In genomic region chr6:111520519-111520918, GRCh38 we compare ENCODE assay signal across 27 cellular contexts.
"Had no signal": no experiment of that assay in that cellular context is flagged by ENCODE, and none has a peak within 500 bp of the region (broad histone marks: within the 10 kb centered on the region; RNA-seq: fewer than 3 reads in every experiment).

No MANE protein-coding gene starts in this region.

- H3K27ac ChIP-seq: brain microvascular endothelial cell, coronary artery, dorsolateral prefrontal cortex, VCaP had no signal

- H3K27ac Mint-ChIP-seq: activated CD4-positive, alpha-beta memory T cell treated with anti-CD3 and anti-CD28 coated beads, Interleukin-2, amount 10 ng/mL, durations not matched to agents 7 days and 5 days; activated CD4-positive, alpha-beta T cell treated with anti-CD3 and anti-CD28 coated beads, Interleukin-2, amount 10 ng/mL, durations not matched to agents 7 days and 5 days; activated naive CD4-positive, alpha-beta T cell treated with anti-CD3 and anti-CD28 coated beads, Interleukin-2, amount 10 ng/mL, durations not matched to agents 7 days and 5 days; activated naive CD4-positive, alpha-beta T cell treated with anti-CD3 and anti-CD28 coated beads, Interleukin-2, amount 50 U/mL, for 72 hours; activated T-cell treated with anti-CD3 and anti-CD28 coated beads, Interleukin-2, amount 50 U/mL, for 24 hours; activated T-cell treated with anti-CD3 and anti-CD28 coated beads, Interleukin-2, amount 50 U/mL, for 72 hours; dendritic cell treated with granulocyte-macrophage colony-stimulating factor and Interleukin-4, amounts not matched to agents 40 ng/mL and 50 ng/mL, for 4 days; endodermal cell; WTC11 had no signal

- H3K4me3 ChIP-seq: coronary artery, dorsolateral prefrontal cortex had no signal

- H3K9me3 Mint-ChIP-seq: activated CD4-positive, alpha-beta memory T cell treated with anti-CD3 and anti-CD28 coated beads, Interleukin-2, amount 10 ng/mL, durations not matched to agents 7 days and 5 days; activated CD4-positive, alpha-beta T cell treated with anti-CD3 and anti-CD28 coated beads, Interleukin-2, amount 10 ng/mL, durations not matched to agents 7 days and 5 days; activated naive CD4-positive, alpha-beta T cell treated with anti-CD3 and anti-CD28 coated beads, Interleukin-2, amount 10 ng/mL, durations not matched to agents 7 days and 5 days; activated naive CD4-positive, alpha-beta T cell treated with anti-CD3 and anti-CD28 coated beads, Interleukin-2, amount 50 U/mL, for 72 hours; activated T-cell treated with anti-CD3 and anti-CD28 coated beads, Interleukin-2, amount 50 U/mL, for 24 hours; activated T-cell treated with anti-CD3 and anti-CD28 coated beads, Interleukin-2, amount 50 U/mL, for 72 hours; central memory CD8-positive, alpha-beta T cell; dendritic cell treated with granulocyte-macrophage colony-stimulating factor and Interleukin-4, amounts not matched to agents 40 ng/mL and 50 ng/mL, for 4 days; endodermal cell; WTC11 had no signal

- H3K36me3 Mint-ChIP-seq: activated naive CD4-positive, alpha-beta T cell treated with anti-CD3 and anti-CD28 coated beads, Interleukin-2, amount 50 U/mL, for 72 hours; WTC11 had no signal

- DNase-seq: activated CD4-positive, alpha-beta memory T cell treated with anti-CD3 and anti-CD28 coated beads, Interleukin-2, amount 10 ng/mL, durations not matched to agents 7 days and 5 days; activated CD4-positive, alpha-beta T cell treated with anti-CD3 and anti-CD28 coated beads for 1 hour; activated CD4-positive, alpha-beta T cell treated with anti-CD3 and anti-CD28 coated beads for 4 hours; activated CD4-positive, alpha-beta T cell treated with anti-CD3 and anti-CD28 coated beads, Interleukin-2, amount 10 ng/mL, durations not matched to agents 7 days and 5 days; activated CD4-positive, alpha-beta T cell treated with anti-CD3 and anti-CD28 coated beads, Interleukin-2, amount 50 U/mL, for 4 hours; activated CD8-positive, alpha-beta memory T cell treated with anti-CD3 and anti-CD28 coated beads, Interleukin-2, amount 50 U/mL, for 48 hours; activated gamma-delta T cell; activated naive CD4-positive, alpha-beta T cell; activated naive CD4-positive, alpha-beta T cell treated with anti-CD3 and anti-CD28 coated beads, Interleukin-2, amount 10 ng/mL, durations not matched to agents 7 days and 5 days; activated T-cell treated with anti-CD3 and anti-CD28 coated beads for 4 hours; activated T-cell treated with anti-CD3 and anti-CD28 coated beads, Interleukin-2, amount 50 U/mL, for 24 hours; activated T-cell treated with anti-CD3 and anti-CD28 coated beads, Interleukin-2, amount 50 U/mL, for 72 hours; amniotic stem cell; anterior cingulate cortex; brain microvascular endothelial cell; dorsolateral prefrontal cortex; effector memory CD4-positive, alpha-beta T cell; endodermal cell; foreskin fibroblast; head of caudate nucleus; T-helper 2 cell had no signal

- H3K27me3 ChIP-seq: brain microvascular endothelial cell, dorsolateral prefrontal cortex had no signal

- H3K36me3 ChIP-seq: brain microvascular endothelial cell had no signal

- H3K27me3 Mint-ChIP-seq: activated CD4-positive, alpha-beta memory T cell treated with anti-CD3 and anti-CD28 coated beads, Interleukin-2, amount 10 ng/mL, durations not matched to agents 7 days and 5 days; activated CD4-positive, alpha-beta T cell treated with anti-CD3 and anti-CD28 coated beads, Interleukin-2, amount 10 ng/mL, durations not matched to agents 7 days and 5 days; activated naive CD4-positive, alpha-beta T cell treated with anti-CD3 and anti-CD28 coated beads, Interleukin-2, amount 10 ng/mL, durations not matched to agents 7 days and 5 days; activated T-cell treated with anti-CD3 and anti-CD28 coated beads, Interleukin-2, amount 50 U/mL, for 24 hours; central memory CD8-positive, alpha-beta T cell; dendritic cell treated with granulocyte-macrophage colony-stimulating factor and Interleukin-4, amounts not matched to agents 40 ng/mL and 50 ng/mL, for 4 days had no signal

- H3K4me3 Mint-ChIP-seq: activated CD4-positive, alpha-beta memory T cell treated with anti-CD3 and anti-CD28 coated beads, Interleukin-2, amount 10 ng/mL, durations not matched to agents 7 days and 5 days; activated CD4-positive, alpha-beta T cell treated with anti-CD3 and anti-CD28 coated beads, Interleukin-2, amount 10 ng/mL, durations not matched to agents 7 days and 5 days; activated naive CD4-positive, alpha-beta T cell treated with anti-CD3 and anti-CD28 coated beads, Interleukin-2, amount 10 ng/mL, durations not matched to agents 7 days and 5 days; activated T-cell treated with anti-CD3 and anti-CD28 coated beads, Interleukin-2, amount 50 U/mL, for 24 hours; activated T-cell treated with anti-CD3 and anti-CD28 coated beads, Interleukin-2, amount 50 U/mL, for 72 hours; central memory CD8-positive, alpha-beta T cell; dendritic cell treated with granulocyte-macrophage colony-stimulating factor and Interleukin-4, amounts not matched to agents 40 ng/mL and 50 ng/mL, for 4 days; endodermal cell; WTC11 had no signal
